In the genomic region with DNA sequence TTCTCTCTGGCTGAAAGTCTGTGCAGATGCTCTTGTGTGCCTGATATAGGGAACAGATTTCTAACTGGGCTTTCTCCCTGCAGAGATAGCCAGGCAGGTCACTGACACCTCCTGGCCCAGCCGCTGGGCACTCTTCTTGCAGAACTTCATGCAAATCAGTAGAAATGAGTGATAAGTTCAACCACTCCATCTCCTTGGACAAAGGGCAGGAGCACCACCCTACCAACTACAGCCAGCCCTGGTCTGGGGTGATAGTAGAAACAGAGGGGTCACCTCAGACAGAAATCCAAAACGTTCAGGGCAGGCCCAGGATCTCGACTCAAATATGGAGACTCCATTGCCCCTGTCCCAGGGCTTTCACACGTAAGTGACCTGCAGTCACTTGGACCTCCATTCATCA, we compare ENCODE assay signal across 9 cellular contexts.
"Had no signal": no experiment of that assay in that cellular context is flagged by ENCODE, and none has a peak within 500 bp of the region (broad histone marks: within the 10 kb centered on the region; RNA-seq: fewer than 3 reads in every experiment).

No MANE protein-coding gene starts in this region.

- H3K36me3 ChIP-seq: HAP-1 had no signal

- ATAC-seq: HCT116, HepG2 had no signal

- H3K36me3 Mint-ChIP-seq: IgD-negative memory B cell had no signal

- H3K27ac Mint-ChIP-seq: HFFc6, IgD-negative memory B cell had no signal

- H3K27ac ChIP-seq: GM23248, HL-60 had no signal

- DNase-seq: GM23248, GOT3, H7, HFFc6 had no signal

- H3K4me1 Mint-ChIP-seq: IgD-negative memory B cell had no signal

- H3K27me3 Mint-ChIP-seq: IgD-negative memory B cell had no signal

- H3K4me1 ChIP-seq: HAP-1 had no signal

- H3K4me3 ChIP-seq: GM23248, HAP-1 had no signal

- H3K4me3 Mint-ChIP-seq: HFFc6, IgD-negative memory B cell had no signal
